In the genomic region with DNA sequence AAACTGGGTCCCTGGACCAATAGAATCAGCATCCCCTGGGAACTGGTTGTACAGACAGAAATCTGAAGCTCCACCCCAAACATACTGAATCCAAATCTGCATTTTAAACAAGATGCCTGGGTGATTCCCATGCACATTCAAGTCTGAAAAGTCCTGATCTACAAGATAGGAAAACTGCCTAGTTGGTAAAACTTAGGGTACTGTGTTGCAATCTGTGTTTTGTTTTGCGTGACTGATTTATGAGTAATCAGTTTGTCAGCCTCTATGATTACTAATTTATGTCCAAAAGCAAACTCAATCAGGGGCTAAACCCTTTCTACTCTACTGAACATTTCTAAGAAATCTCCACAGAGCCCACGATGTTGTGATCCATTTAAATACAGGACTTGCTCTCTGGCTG, we compare ENCODE assay signal across 10 cellular contexts.
DNase-seq lines count a peak whose midpoint lies in the region; ATAC-seq, FAIRE-seq and TF ChIP-seq lines count a peak whose summit lies in the region.
"Had no signal": no experiment of that assay in that cellular context is flagged by ENCODE, and none has a peak within 500 bp of the region (broad histone marks: within the 10 kb centered on the region; RNA-seq: fewer than 3 reads in every experiment).

No MANE protein-coding gene starts in this region.

- TF ChIP-seq POLR2A in A549 (IDR thresholded peaks at IDR 0.05; ENCODE audit: low read length) = no peak

- H2AFZ ChIP-seq in keratinocyte (ENCODE audit: control insufficient read depth, low read length) = no peak overlapping the region

- H3K9ac ChIP-seq in keratinocyte (ENCODE audit: control insufficient read depth, extremely low read depth, insufficient read depth, low read length) = no peak overlapping the region

- no peaks in the 10 kb centered on the region for H3K27me3 Mint-ChIP-seq in activated T-helper 2 cell treated with anti-CD3 and anti-CD28 coated beads, Interferon-gamma antibody, Interleukin-2, Interleukin-4, amounts not matched to agents 10 μg/mL and 5 μg/mL and 100 μg/mL, durations not matched to agents 14 hours and 24 hours and 36 hours (ENCODE audit: low read depth)
- H3K27me3 Mint-ChIP-seq: naive B cell had no signal

- intact Hi-C loops in activated T-helper 2 cell treated with anti-CD3 and anti-CD28 coated beads, Interferon-gamma antibody, Interleukin-2, Interleukin-4, amounts not matched to agents 10 μg/mL and 5 μg/mL and 100 μg/mL, durations not matched to agents 14 hours and 24 hours and 36 hours (cut with micrococcal nuclease) = loop anchor here (1.0 kb wide), 2 partner anchors 8 to 73 kb away; no protein-coding TSS in a partner anchor

- H3K27ac Mint-ChIP-seq in activated T-helper 2 cell treated with anti-CD3 and anti-CD28 coated beads, Interferon-gamma antibody, Interleukin-2, Interleukin-4, amounts not matched to agents 10 μg/mL and 5 μg/mL and 100 μg/mL, durations not matched to agents 14 hours and 24 hours and 36 hours = peak overlapping the region; percentile 83
- H3K27ac Mint-ChIP-seq: endodermal cell had no signal

- no peaks in the 10 kb centered on the region for H4K20me1 ChIP-seq in keratinocyte (ENCODE audit: control insufficient read depth, extremely low read depth, insufficient read depth, low read length)

- DNase-seq in A549 (ENCODE audit: low read depth in 1 of 2, low spot score in 1 of 2) (no peak), HS-27A (ENCODE audit: low read depth) (peak; percentile 49), keratinocyte (ENCODE audit: low read depth, low spot score) (peak; percentile 26), OCI-M2 (lab: John Stamatoyannopoulos, UW; ENCODE audit: unreplicated experiment) (no peak), GM13976 (ENCODE audit: low spot score) (no peak)
- no peak for DNase-seq in activated T-helper 2 cell treated with anti-CD3 and anti-CD28 coated beads, Interferon-gamma antibody, Interleukin-2, Interleukin-4, amounts not matched to agents 10 μg/mL and 5 μg/mL and 100 μg/mL, durations not matched to agents 14 hours and 24 hours and 36 hours (ENCODE audit: low spot score)
- DNase-seq: endodermal cell, naive B cell had no signal

- ATAC-seq in A549 (peak; percentile 26 to 36; a peak in 4 of 6 replicates), HG03521 (IDR thresholded peaks at IDR 0.05; ENCODE audit: unreplicated experiment) (no peak), GM21723 (IDR thresholded peaks at IDR 0.05; ENCODE audit: unreplicated experiment) (no peak)

- H3K4me2 ChIP-seq in A549 = peak overlapping the region; percentile 80
- peak overlapping the region; percentile 44 for H3K4me2 ChIP-seq in keratinocyte (ENCODE audit: control insufficient read depth, extremely low read depth, insufficient read depth, low read depth, low read length)

- no peak for TF ChIP-seq RAD21 in A549 (conservative IDR thresholded peaks at IDR 0.05 in 1 of 2, IDR thresholded peaks at IDR 0.05 in 1 of 2)

- TF ChIP-seq CTCF in A549 (IDR thresholded peaks at IDR 0.05) = no peak
- no peak for TF ChIP-seq CTCF in keratinocyte (optimal IDR thresholded peaks at IDR 0.05 in 1 of 3, IDR thresholded peaks at IDR 0.05 in 1 of 3, conservative IDR thresholded peaks at IDR 0.05 in 1 of 3; ENCODE audit: extremely low read depth in 1 of 3, insufficient read depth in 2 of 3, low read length in 3 of 3)
- no peak for TF ChIP-seq CTCF in GM13976 (IDR thresholded peaks at IDR 0.05; ENCODE audit: borderline replicate concordance, control extremely low read depth, extremely low read depth, insufficient read depth, missing control alignments)

- no peaks in the 10 kb centered on the region for H3K9me1 ChIP-seq in keratinocyte (ENCODE audit: control insufficient read depth, extremely low read depth, insufficient read depth, low read length)

- H3K4me1 Mint-ChIP-seq in activated T-helper 2 cell treated with anti-CD3 and anti-CD28 coated beads, Interferon-gamma antibody, Interleukin-2, Interleukin-4, amounts not matched to agents 10 μg/mL and 5 μg/mL and 100 μg/mL, durations not matched to agents 14 hours and 24 hours and 36 hours (ENCODE audit: low read depth) = peaks cover 63% of the 10 kb centered on the region

- 6% methylated on average over 2 of the region's 2 CpGs for WGBS in A549 (ENCODE audit: missing lambda C conversion rate)

- FAIRE-seq in A549 (lab: Jason Lieb, UNC) (no peak), keratinocyte (lab: Jason Lieb, UNC) (peak; percentile 39)

- H3K27ac ChIP-seq in A549 = peak overlapping the region in 1 of 2 experiments; percentile 13; a peak in 1 of 6 replicates
- no peak overlapping the region for H3K27ac ChIP-seq in keratinocyte (ENCODE audit: control insufficient read depth, insufficient read depth, low read length)

- H3K4me3 Mint-ChIP-seq in activated T-helper 2 cell treated with anti-CD3 and anti-CD28 coated beads, Interferon-gamma antibody, Interleukin-2, Interleukin-4, amounts not matched to agents 10 μg/mL and 5 μg/mL and 100 μg/mL, durations not matched to agents 14 hours and 24 hours and 36 hours (ENCODE audit: low read depth) = no peak overlapping the region
- H3K4me3 Mint-ChIP-seq: endodermal cell, naive B cell had no signal

- no peaks in the 10 kb centered on the region for H3K79me2 ChIP-seq in keratinocyte (ENCODE audit: control insufficient read depth, insufficient read depth, low read length)

- CTCF ChIA-PET in A549 (lab: Yijun Ruan, JAX) = interaction anchor here (0.6 to 19.4 kb wide), 10 partner anchors 8 to 1258 kb away, joined by 3 to 385 read pairs (median 4); no protein-coding TSS in a partner anchor

- H3K27me3 ChIP-seq in keratinocyte (ENCODE audit: control insufficient read depth, extremely low read depth, insufficient read depth, low read length) = no peaks in the 10 kb centered on the region

- no peaks in the 10 kb centered on the region for H3K36me3 Mint-ChIP-seq in activated T-helper 2 cell treated with anti-CD3 and anti-CD28 coated beads, Interferon-gamma antibody, Interleukin-2, Interleukin-4, amounts not matched to agents 10 μg/mL and 5 μg/mL and 100 μg/mL, durations not matched to agents 14 hours and 24 hours and 36 hours (ENCODE audit: low read depth)

- H3K4me1 ChIP-seq in A549 (peaks cover 10% of the 10 kb centered on the region), keratinocyte (ENCODE audit: control insufficient read depth, extremely low read depth, insufficient read depth, low read length) (peaks cover 8% of the 10 kb centered on the region)

- H3K36me3 ChIP-seq in keratinocyte (ENCODE audit: control insufficient read depth in 2 of 2, extremely low read depth in 1 of 2, insufficient read depth in 2 of 2, low read length in 2 of 2) = no peaks in the 10 kb centered on the region

- no peak for TF ChIP-seq EP300 in A549 (IDR thresholded peaks at IDR 0.05)

- no peaks in the 10 kb centered on the region for H3K9me3 ChIP-seq in A549
- no peaks in the 10 kb centered on the region for H3K9me3 ChIP-seq in keratinocyte (ENCODE audit: control insufficient read depth, low read depth, low read length)

- dilution Hi-C loops in keratinocyte (cut with MboI; ENCODE audit: extremely low pct_ligation_motif_present, low sequenced_read_pairs) = loop anchor here (25.0 kb wide), 1 partner anchor 98 kb away; the partner anchor contains the start of gene YPEL2

- POLR2A ChIA-PET in A549 (lab: Yijun Ruan, JAX) = no interaction called here

- in situ Hi-C loops in GM13976 (cut with MboI; ENCODE audit: low sequenced_read_pairs, unreplicated experiment) = no loop called here

- H3K9me3 Mint-ChIP-seq in activated T-helper 2 cell treated with anti-CD3 and anti-CD28 coated beads, Interferon-gamma antibody, Interleukin-2, Interleukin-4, amounts not matched to agents 10 μg/mL and 5 μg/mL and 100 μg/mL, durations not matched to agents 14 hours and 24 hours and 36 hours = peaks cover 9% of the 10 kb centered on the region

- peak overlapping the region; percentile 25; the same call in 1 of the 3 replicates for H3K4me3 ChIP-seq in A549
- no peak overlapping the region for H3K4me3 ChIP-seq in keratinocyte (ENCODE audit: control insufficient read depth in 2 of 3, extremely low read depth in 1 of 3, insufficient read depth in 2 of 3, low read depth in 1 of 3, low read length in 3 of 3)

TF ChIP-seq in A549, 52 proteins besides CTCF, POLR2A, EP300 and RAD21:
- TF ChIP-seq HEYL (CRISPR knock-in tag; IDR thresholded peaks at IDR 0.05) (no peak), MAFK (IDR thresholded peaks at IDR 0.05; ENCODE audit: partially characterized antibody) (peak; percentile 86), FOSL2 (IDR thresholded peaks at IDR 0.05) (no peak), FOSL2 (CRISPR knock-in tag; IDR thresholded peaks at IDR 0.05) (peak; percentile 67), NR3C1 (IDR thresholded peaks at IDR 0.05) (no peak), CEBPB (IDR thresholded peaks at IDR 0.05) (peak; percentile 75 to 93; a peak in 3 of 4 replicates), JUNB (IDR thresholded peaks at IDR 0.05) (peak; percentile 36; the same call in 1 of the 2 replicates), GATA3 (IDR thresholded peaks at IDR 0.05; ENCODE audit: borderline replicate concordance) (peak; percentile 29; the same call in 1 of the 2 replicates)

Comparison
In these comparisons a context has a peak if more than half of its experiments do, and no peak if none do; other contexts are left out.
1. ATAC-seq: peak in A549 (2 of 2); none in HG03521 (single experiment) and GM21723 (single experiment).
2. DNase-seq: peak in HS-27A (single experiment) and keratinocyte (single experiment); none in A549 (0 of 2), activated T-helper 2 cell treated with anti-CD3 and anti-CD28 coated beads, Interferon-gamma antibody, Interleukin-2, Interleukin-4, amounts not matched to agents 10 μg/mL and 5 μg/mL and 100 μg/mL, durations not matched to agents 14 hours and 24 hours and 36 hours (single experiment), OCI-M2 (single experiment) and GM13976 (single experiment).